Comparison of ENCODE assay signal across 11 cellular contexts in genomic region chr11:57801185-57801490, GRCh38. TPM values are rescaled to one million over a fixed set of nuclear protein-coding genes. Genes with fewer than 3 reads are reported as not detected.
DNase-seq lines count a peak whose midpoint lies in the region; ATAC-seq and TF ChIP-seq lines count a peak whose summit lies in the region.
"Had no signal": no experiment of that assay in that cellular context is flagged by ENCODE, and none has a peak within 500 bp of the region (broad histone marks: within the 10 kb centered on the region; RNA-seq: fewer than 3 reads in every experiment).

No MANE protein-coding gene starts in this region.

- intact Hi-C loops in activated naive CD4-positive, alpha-beta T cell treated with anti-CD3 and anti-CD28 coated beads for 36 hours (cut with micrococcal nuclease) = loop anchor here (2.0 kb wide), 3 partner anchors 344 to 724 kb away; no protein-coding TSS in a partner anchor
- intact Hi-C loops in PC-3 (cut with micrococcal nuclease) = loop anchor here (2.0 kb wide), 1 partner anchor 134 kb away; no protein-coding TSS in a partner anchor

- H3K9me2 ChIP-seq in PC-3 (replicated peaks; ENCODE audit: low read length) = no peaks in the 10 kb centered on the region

- H2AFZ ChIP-seq in PC-3 (ENCODE audit: low read length) = no peak overlapping the region

- no peak overlapping the region for H3K4me3 ChIP-seq in PC-3 (ENCODE audit: low read length)
- peak overlapping the region; percentile 4 for H3K4me3 ChIP-seq in endodermal cell (ENCODE audit: low read length)
- H3K4me3 ChIP-seq: lung, vagina had no signal

- H3K4me1 ChIP-seq in PC-3 (ENCODE audit: insufficient read depth, low read length) (peaks cover 32% of the 10 kb centered on the region), endodermal cell (ENCODE audit: control insufficient read depth, insufficient read depth, low read length) (peaks cover 11% of the 10 kb centered on the region)

- H3K4me2 ChIP-seq in PC-3 (ENCODE audit: low read length) = peak overlapping the region; percentile 29

- H3K36me3 ChIP-seq in PC-3 (ENCODE audit: low read depth, low read length) (peaks cover 58% of the 10 kb centered on the region), endodermal cell (ENCODE audit: control insufficient read depth, insufficient read depth, low read length) (peaks cover 70% of the 10 kb centered on the region)

- no TSS peak for BruUV-seq in PC-3 (replicated peaks; lab: Mats Ljungman, UMichigan)

- H3K27me3 ChIP-seq in PC-3 (ENCODE audit: low read length) (no peaks in the 10 kb centered on the region), endodermal cell (ENCODE audit: control insufficient read depth, insufficient read depth, low read length, poor library complexity, severe bottlenecking) (no peaks in the 10 kb centered on the region)
- H3K27me3 ChIP-seq: vagina had no signal

- TF ChIP-seq CTCF in PC-3 (conservative IDR thresholded peaks at IDR 0.05; ENCODE audit: low read depth, low read length) = no peak
- TF ChIP-seq CTCF in endodermal cell (conservative IDR thresholded peaks at IDR 0.05) = no peak

- peak overlapping the region in 1 of 2 donors; percentile 78 for H3K27ac Mint-ChIP-seq in activated naive CD4-positive, alpha-beta T cell treated with anti-CD3 and anti-CD28 coated beads, Interleukin-2, amount 50 U/mL, for 72 hours
- H3K27ac Mint-ChIP-seq in activated naive CD4-positive, alpha-beta T cell treated with anti-CD3 and anti-CD28 coated beads for 36 hours = no peak overlapping the region
- no peak overlapping the region for H3K27ac Mint-ChIP-seq in endodermal cell
- peak overlapping the region in 1 of 2 donors; percentile 55 for H3K27ac Mint-ChIP-seq in stimulated activated naive CD8-positive, alpha-beta T cell treated with anti-CD3 and anti-CD28 coated beads, Interleukin-15, amount 100 ng/mL, for 72 hours

- H3K4me3 Mint-ChIP-seq in activated naive CD4-positive, alpha-beta T cell treated with anti-CD3 and anti-CD28 coated beads for 36 hours = no peak overlapping the region
- no peak overlapping the region for H3K4me3 Mint-ChIP-seq in endodermal cell
- H3K4me3 Mint-ChIP-seq in stimulated activated naive CD8-positive, alpha-beta T cell treated with anti-CD3 and anti-CD28 coated beads, Interleukin-15, amount 100 ng/mL, for 72 hours = peak overlapping the region; percentile 11 to 61

- H3F3A ChIP-seq in PC-3 (ENCODE audit: low read length, unreplicated experiment) = peaks cover 17% of the 10 kb centered on the region

- peak; percentile 16 to 33 for ATAC-seq in activated naive CD4-positive, alpha-beta T cell treated with anti-CD3 and anti-CD28 coated beads, Interleukin-2, amount 50 U/mL, for 72 hours
- no peak for ATAC-seq in PC-3
- no peak for ATAC-seq in stimulated activated naive CD8-positive, alpha-beta T cell treated with anti-CD3 and anti-CD28 coated beads, Interleukin-15, amount 100 ng/mL, for 72 hours

- peaks cover 25% of the 10 kb centered on the region for H3K4me1 Mint-ChIP-seq in activated naive CD4-positive, alpha-beta T cell treated with anti-CD3 and anti-CD28 coated beads for 36 hours (ENCODE audit: low read depth)
- peaks cover 38% of the 10 kb centered on the region for H3K4me1 Mint-ChIP-seq in endodermal cell
- H3K4me1 Mint-ChIP-seq in stimulated activated naive CD8-positive, alpha-beta T cell treated with anti-CD3 and anti-CD28 coated beads, Interleukin-15, amount 100 ng/mL, for 72 hours = peaks cover 32% of the 10 kb centered on the region

- no peaks in the 10 kb centered on the region for H3K9me3 Mint-ChIP-seq in activated naive CD4-positive, alpha-beta T cell treated with anti-CD3 and anti-CD28 coated beads, Interleukin-2, amount 50 U/mL, for 72 hours
- H3K9me3 Mint-ChIP-seq in activated naive CD4-positive, alpha-beta T cell treated with anti-CD3 and anti-CD28 coated beads for 36 hours = no peaks in the 10 kb centered on the region
- no peaks in the 10 kb centered on the region for H3K9me3 Mint-ChIP-seq in endodermal cell
- H3K9me3 Mint-ChIP-seq in stimulated activated naive CD8-positive, alpha-beta T cell treated with anti-CD3 and anti-CD28 coated beads, Interleukin-15, amount 100 ng/mL, for 72 hours = no peaks in the 10 kb centered on the region

- H3K9ac ChIP-seq in PC-3 (ENCODE audit: low read length) (peak overlapping the region; percentile 3; the same call in 1 of the 2 replicates), endodermal cell (ENCODE audit: extremely low read depth, low read length, poor library complexity, severe bottlenecking) (no peak overlapping the region)

- H3K9me3 ChIP-seq in PC-3 (ENCODE audit: low read length) (no peaks in the 10 kb centered on the region), endodermal cell (ENCODE audit: control insufficient read depth, low read length) (no peaks in the 10 kb centered on the region)
- H3K9me3 ChIP-seq: vagina had no signal

- H3K27ac ChIP-seq in PC-3 (ENCODE audit: low read length) = peak overlapping the region; percentile 18
- no peak overlapping the region for H3K27ac ChIP-seq in endodermal cell (ENCODE audit: low read depth, low read length)

- no peaks in the 10 kb centered on the region for H3K27me3 Mint-ChIP-seq in activated naive CD4-positive, alpha-beta T cell treated with anti-CD3 and anti-CD28 coated beads for 36 hours (ENCODE audit: low read depth)
- no peaks in the 10 kb centered on the region for H3K27me3 Mint-ChIP-seq in endodermal cell (ENCODE audit: insufficient read depth)
- no peaks in the 10 kb centered on the region for H3K27me3 Mint-ChIP-seq in stimulated activated naive CD8-positive, alpha-beta T cell treated with anti-CD3 and anti-CD28 coated beads, Interleukin-15, amount 100 ng/mL, for 72 hours

- H3K36me3 Mint-ChIP-seq in activated naive CD4-positive, alpha-beta T cell treated with anti-CD3 and anti-CD28 coated beads, Interleukin-2, amount 50 U/mL, for 72 hours = no peaks in the 10 kb centered on the region
- peaks cover under 1% of the 10 kb centered on the region for H3K36me3 Mint-ChIP-seq in activated naive CD4-positive, alpha-beta T cell treated with anti-CD3 and anti-CD28 coated beads for 36 hours (ENCODE audit: low read depth)
- H3K36me3 Mint-ChIP-seq in endodermal cell (ENCODE audit: low read depth) = peaks cover 71% of the 10 kb centered on the region

- H3K79me2 ChIP-seq in PC-3 (ENCODE audit: low read length) = peaks cover 51% of the 10 kb centered on the region

- DNase-seq in activated naive CD4-positive, alpha-beta T cell treated with anti-CD3 and anti-CD28 coated beads, Interleukin-2, amount 50 U/mL, for 72 hours (ENCODE audit: low spot score in 2 of 2) = no peak
- DNase-seq in activated naive CD4-positive, alpha-beta T cell treated with anti-CD3 and anti-CD28 coated beads for 36 hours = no peak
- no peak for DNase-seq in PC-3
- DNase-seq in endodermal cell = no peak
- no peak for DNase-seq in stimulated activated naive CD8-positive, alpha-beta T cell treated with anti-CD3 and anti-CD28 coated beads, Interleukin-15, amount 100 ng/mL, for 72 hours
- DNase-seq in hypothalamus (lab: John Stamatoyannopoulos, UW) = no peak
- no peak for DNase-seq in COR-L47 (lab: John Stamatoyannopoulos, UW)
- no peak for DNase-seq in NCI-H2171 treated with DMSO at 0.1 percent for 48 hours (lab: John Stamatoyannopoulos, UW)

- CTCF ChIA-PET in activated naive CD4-positive, alpha-beta T cell treated with anti-CD3 and anti-CD28 coated beads for 36 hours (lab: Charles Lee) = interaction anchor here (0.6 to 4.7 kb wide), 43 partner anchors 8 to 767 kb away, joined by 3 to 64 read pairs (median 6); partner anchors contain the start of genes BTBD18, SELENOH and UBE2L6
- CTCF ChIA-PET in PC-3 (lab: Charles Lee) = interaction anchor here (0.6 to 2.0 kb wide), 12 partner anchors 12 to 591 kb away, joined by 3 to 56 read pairs (median 11); partner anchors contain the start of genes BTBD18, CTNND1 and SELENOH

- H4K20me1 ChIP-seq in PC-3 (ENCODE audit: low read length) = no peaks in the 10 kb centered on the region

- POLR2A ChIA-PET in PC-3 (lab: Charles Lee; ENCODE audit: unreplicated experiment) = interaction anchor here (0.6 to 1.5 kb wide), 7 partner anchors 20 to 153 kb away, joined by 3 to 17 read pairs (median 4); partner anchors contain the start of genes CTNND1 and SELENOH

RNA-seq across cellular contexts. Expression of gene CTNND1, which starts 39.5 kb away (rescaled TPM):
- 10 to 100 TPM; 10.4 to 19.7 TPM for total RNA-seq in activated naive CD4-positive, alpha-beta T cell treated with anti-CD3 and anti-CD28 coated beads, Interleukin-2, amount 50 U/mL, for 72 hours
- 1 to 10 TPM; 5.5 to 8.5 TPM for total RNA-seq in activated naive CD4-positive, alpha-beta T cell treated with anti-CD3 and anti-CD28 coated beads for 36 hours
- total RNA-seq in PC-3 (2014; rRNA removed) = 117 and 121 TPM in 2 replicates
- 100 to 1,000 TPM; 190 to 216 TPM for total RNA-seq in endodermal cell
- polyA plus RNA-seq in endodermal cell (2013, experiment 1 of 2) = 144 TPM
- polyA plus RNA-seq in endodermal cell (2013, experiment 2 of 2) = 136 TPM

RNA-seq across cellular contexts. Expression of gene BTBD18, which starts 49.5 kb away (rescaled TPM):
- total RNA-seq in activated naive CD4-positive, alpha-beta T cell treated with anti-CD3 and anti-CD28 coated beads, Interleukin-2, amount 50 U/mL, for 72 hours = not detected
- total RNA-seq in activated naive CD4-positive, alpha-beta T cell treated with anti-CD3 and anti-CD28 coated beads for 36 hours = not detected
- total RNA-seq in PC-3 (2014; rRNA removed) (not detected in 2 replicates), endodermal cell (not detected)
- not detected for polyA plus RNA-seq in endodermal cell (2013, experiment 1 of 2)
- polyA plus RNA-seq in endodermal cell (2013, experiment 2 of 2) = not detected
- total RNA-seq: frontal cortex, lung, vagina had no signal
- polyA plus RNA-seq: lung had no signal

RNA-seq across cellular contexts. Expression of gene SELENOH, which starts 59.8 kb away (rescaled TPM):
- total RNA-seq in activated naive CD4-positive, alpha-beta T cell treated with anti-CD3 and anti-CD28 coated beads, Interleukin-2, amount 50 U/mL, for 72 hours = 100 to 1,000 TPM; 156 to 237 TPM
- total RNA-seq in activated naive CD4-positive, alpha-beta T cell treated with anti-CD3 and anti-CD28 coated beads for 36 hours = 100 to 1,000 TPM; 249 to 282 TPM
- total RNA-seq in PC-3 (2014; rRNA removed) (306 and 353 TPM in 2 replicates), endodermal cell (100 to 1,000 TPM; 213 to 226 TPM)
- polyA plus RNA-seq in endodermal cell (2013, experiment 1 of 2) = 154 TPM
- 152 TPM for polyA plus RNA-seq in endodermal cell (2013, experiment 2 of 2)

Comparison
In these comparisons a context has a peak if more than half of its experiments do, and no peak if none do; other contexts are left out.
1. ATAC-seq: peak in activated naive CD4-positive, alpha-beta T cell treated with anti-CD3 and anti-CD28 coated beads, Interleukin-2, amount 50 U/mL, for 72 hours (2 of 2); none in PC-3 (single experiment) and stimulated activated naive CD8-positive, alpha-beta T cell treated with anti-CD3 and anti-CD28 coated beads, Interleukin-15, amount 100 ng/mL, for 72 hours (single experiment).
2. H3K4me3 Mint-ChIP-seq: peak in stimulated activated naive CD8-positive, alpha-beta T cell treated with anti-CD3 and anti-CD28 coated beads, Interleukin-15, amount 100 ng/mL, for 72 hours (2 of 2); none in activated naive CD4-positive, alpha-beta T cell treated with anti-CD3 and anti-CD28 coated beads for 36 hours (single experiment) and endodermal cell (single experiment).